20 cellular contexts compared by ENCODE assay signal in genomic region chr1:71804140-71804539, GRCh38.
"Had no signal": no experiment of that assay in that cellular context is flagged by ENCODE, and none has a peak within 500 bp of the region (broad histone marks: within the 10 kb centered on the region; RNA-seq: fewer than 3 reads in every experiment).

No MANE protein-coding gene starts in this region.

- H3K9me3 ChIP-seq: mucosa of descending colon, tibial nerve had no signal

- DNase-seq: activated CD4-positive, alpha-beta T cell treated with anti-CD3 and anti-CD28 coated beads, Interleukin-2, amount 10 ng/mL, durations not matched to agents 24 days and 14 days; activated CD8-positive, alpha-beta T cell treated with anti-CD3 and anti-CD28 coated beads for 36 hours; activated naive CD4-positive, alpha-beta T cell treated with Interleukin-2 at 50 U/mL for 16 hours; activated naive CD8-positive, alpha-beta T cell treated with anti-CD3 and anti-CD28 coated beads, Interleukin-2, amount 10 ng/mL, durations not matched to agents 7 days and 5 days; activated T-cell treated with anti-CD3 and anti-CD28 coated beads, Interleukin-2, amount 50 U/mL, for 1 hour; amygdala; kidney; mucosa of descending colon; naive B cell; stimulated activated CD4-positive, alpha-beta T cell treated with anti-CD3 and anti-CD28 coated beads, Interleukin-12 subunit alpha, Interleukin-12 subunit beta, amount 100 ng/mL, for 4 hours; stimulated activated CD4-positive, alpha-beta T cell treated with anti-CD3 and anti-CD28 coated beads, Interleukin-2, amount 100 ng/mL, for 24 hours; stimulated activated naive CD8-positive, alpha-beta T cell treated with anti-CD3 and anti-CD28 coated beads, Interleukin-15, Interleukin-2, amounts not matched to agents 100 U/mL and 50 U/mL, for 24 hours; T1000 had no signal

- H3K4me3 ChIP-seq: cardiac muscle cell, dorsolateral prefrontal cortex, heart left ventricle, mucosa of descending colon, right atrium auricular region, tibial nerve had no signal

- H3K4me1 ChIP-seq: heart left ventricle, right atrium auricular region, tibial nerve had no signal

- H3K27me3 ChIP-seq: cardiac muscle cell, dorsolateral prefrontal cortex, heart left ventricle, right atrium auricular region, tibial nerve had no signal

- H3K27ac ChIP-seq: cardiac muscle cell, dorsolateral prefrontal cortex, epithelial cell of prostate, heart left ventricle, right atrium auricular region, tibial nerve had no signal

- H3K36me3 ChIP-seq: cardiac muscle cell, heart left ventricle, right atrium auricular region, tibial nerve had no signal

- FAIRE-seq: urothelium cell line had no signal
